In genomic region chr3:51779137-51779536, GRCh38 we compare ENCODE assay signal across 1 cellular context.
TF ChIP-seq lines count a peak whose summit lies in the region.

Gene IQCF6 (minus strand): TSS chr3:51779237. CDS start chr3:51779224, 13 bp downstream.

TF ChIP-seq in K562, 482 proteins besides CTCF, POLR2A, EP300 and RAD21:
- TF ChIP-seq ATF1 (CRISPR knock-in tag; IDR thresholded peaks at IDR 0.05) (no peak), ATF1 (tag; IDR thresholded peaks at IDR 0.05) (no peak), TCF7L2 (IDR thresholded peaks at IDR 0.05; ENCODE audit: low read depth, low read length) (no peak), SIRT6 (IDR thresholded peaks at IDR 0.05; ENCODE audit: low read depth, low read length) (no peak), NFXL1 (CRISPR knock-in tag; IDR thresholded peaks at IDR 0.05) (no peak), ILF3 (IDR thresholded peaks at IDR 0.05; ENCODE audit: borderline replicate concordance) (no peak), TFE3 (CRISPR knock-in tag; IDR thresholded peaks at IDR 0.05) (no peak), ZNF512 (tag; IDR thresholded peaks at IDR 0.05) (no peak), FOXJ3 (CRISPR knock-in tag; IDR thresholded peaks at IDR 0.05) (no peak), POLR3A (IDR thresholded peaks at IDR 0.05; ENCODE audit: borderline replicate concordance, extremely low read depth, insufficient read depth, insufficient read length) (no peak), SRSF3 (IDR thresholded peaks at IDR 0.05; ENCODE audit: insufficient read depth, low read length) (no peak), NR1H2 (CRISPR knock-in tag; IDR thresholded peaks at IDR 0.05) (no peak), ZNF589 (CRISPR knock-in tag; IDR thresholded peaks at IDR 0.05; ENCODE audit: low read depth) (no peak), MAZ (CRISPR knock-in tag; conservative IDR thresholded peaks at IDR 0.05 in 1 of 2, IDR thresholded peaks at IDR 0.05 in 1 of 2) (no peak), ZNF143 (CRISPR knock-in tag; IDR thresholded peaks at IDR 0.05) (no peak)
